Comparison of ENCODE assay signal across 20 cellular contexts in genomic region chr4:59503731-59504130, GRCh38.
DNase-seq lines count a peak whose midpoint lies in the region; ATAC-seq, FAIRE-seq and TF ChIP-seq lines count a peak whose summit lies in the region.
"Had no signal": no experiment of that assay in that cellular context is flagged by ENCODE, and none has a peak within 500 bp of the region (broad histone marks: within the 10 kb centered on the region; RNA-seq: fewer than 3 reads in every experiment).

No MANE protein-coding gene starts in this region.

- no peaks in the 10 kb centered on the region for H3F3A ChIP-seq in GM23338 (replicated peaks; ENCODE audit: low read depth)

- H3K27me3 ChIP-seq in GM23338 (ENCODE audit: insufficient read depth) = no peaks in the 10 kb centered on the region
- H3K27me3 ChIP-seq in K562 (ENCODE audit: control insufficient read depth in 2 of 2, insufficient read depth in 2 of 2, low read length in 2 of 2) = no peaks in the 10 kb centered on the region
- H3K27me3 ChIP-seq: BLaER1 had no signal

- H3K4me3 ChIP-seq in GM23338 (no peak overlapping the region), K562 (no peak overlapping the region)
- H3K4me3 ChIP-seq: BLaER1, GM12878 had no signal

- no peaks in the 10 kb centered on the region for H3K36me3 Mint-ChIP-seq in GM23338 (ENCODE audit: low read depth)
- no peaks in the 10 kb centered on the region for H3K36me3 Mint-ChIP-seq in stimulated activated memory B cell treated with anti-CD40 and anti-IgM and Interleukin-4, amounts not matched to agents 10 μg/mL and 1 μg/mL and 100 μg/mL, for 72 hours
- H3K36me3 Mint-ChIP-seq in T-helper 2 cell treated with Interferon-gamma antibody and Interleukin-4, amounts not matched to agents 5 μg/mL and 100 μg/mL, for 36 hours (ENCODE audit: low read depth) = no peaks in the 10 kb centered on the region
- H3K36me3 Mint-ChIP-seq: CD4-positive, CD25-positive, alpha-beta regulatory T cell; CD8-positive, alpha-beta T cell had no signal

- DNase-seq in GM23338 (ENCODE audit: low spot score) = no peak
- no peak for DNase-seq in K562 (ENCODE audit: extremely low read depth in 1 of 4, low spot score in 3 of 4)
- no peak for DNase-seq in T-helper 2 cell treated with Interferon-gamma antibody and Interleukin-4, amounts not matched to agents 5 μg/mL and 100 μg/mL, for 36 hours (ENCODE audit: low spot score)
- DNase-seq: CD4-positive, CD25-positive, alpha-beta regulatory T cell; CD8-positive, alpha-beta T cell; DMS 273 treated with DMSO at 0.1 percent for 48 hours; DMS79; EL; GDM1; H9 had no signal

- CTCF ChIA-PET in K562 (lab: Yijun Ruan, JAX; ENCODE audit: low intra/inter-chr PET ratio) = no interaction called here

- H3K4me2 ChIP-seq in GM23338 (no peak overlapping the region), K562 (ENCODE audit: insufficient read depth, low read length) (no peak overlapping the region)
- H3K4me2 ChIP-seq: BLaER1 had no signal

- H3K4me1 Mint-ChIP-seq in GM23338 = peaks cover 17% of the 10 kb centered on the region
- no peaks in the 10 kb centered on the region for H3K4me1 Mint-ChIP-seq in stimulated activated memory B cell treated with anti-CD40 and anti-IgM and Interleukin-4, amounts not matched to agents 10 μg/mL and 1 μg/mL and 100 μg/mL, for 72 hours
- H3K4me1 Mint-ChIP-seq in T-helper 2 cell treated with Interferon-gamma antibody and Interleukin-4, amounts not matched to agents 5 μg/mL and 100 μg/mL, for 36 hours (ENCODE audit: low read depth) = no peaks in the 10 kb centered on the region
- H3K4me1 Mint-ChIP-seq: B cell; CD4-positive, CD25-positive, alpha-beta regulatory T cell had no signal

- H3K27me3 Mint-ChIP-seq in GM23338 (ENCODE audit: insufficient read depth, low read depth, poor library complexity) = no peaks in the 10 kb centered on the region
- no peaks in the 10 kb centered on the region for H3K27me3 Mint-ChIP-seq in stimulated activated memory B cell treated with anti-CD40 and anti-IgM and Interleukin-4, amounts not matched to agents 10 μg/mL and 1 μg/mL and 100 μg/mL, for 72 hours
- no peaks in the 10 kb centered on the region for H3K27me3 Mint-ChIP-seq in T-helper 2 cell treated with Interferon-gamma antibody and Interleukin-4, amounts not matched to agents 5 μg/mL and 100 μg/mL, for 36 hours (ENCODE audit: low read depth)
- H3K27me3 Mint-ChIP-seq: B cell; CD4-positive, CD25-positive, alpha-beta regulatory T cell had no signal

- H3K9me2 ChIP-seq in GM23338 (ENCODE audit: insufficient read depth) = no peaks in the 10 kb centered on the region

- H3K36me3 ChIP-seq in GM23338 (ENCODE audit: insufficient read depth) (no peaks in the 10 kb centered on the region), K562 (ENCODE audit: control insufficient read depth, insufficient read depth, low read length) (no peaks in the 10 kb centered on the region)
- H3K36me3 ChIP-seq: BLaER1 had no signal

- H3K9me3 ChIP-seq in K562 (replicated peaks; ENCODE audit: control insufficient read depth, insufficient read depth, low read depth, low read length) = no peaks in the 10 kb centered on the region; the same call in 1 of the 2 replicates
- H3K9me3 ChIP-seq: BLaER1 had no signal

- no peaks in the 10 kb centered on the region for H4K20me1 ChIP-seq in GM23338 (replicated peaks; ENCODE audit: insufficient read depth)
- H4K20me1 ChIP-seq in K562 (replicated peaks; ENCODE audit: control insufficient read depth, insufficient read depth, low read length) = no peaks in the 10 kb centered on the region
- H4K20me1 ChIP-seq: BLaER1 had no signal

- FAIRE-seq in K562 (lab: Jason Lieb, UNC) = no peak
- FAIRE-seq: D721Med, GM12878, GM18507 had no signal

- intact Hi-C loops in K562 (cut with micrococcal nuclease) = no loop called here

- H3K27ac ChIP-seq in GM23338 (ENCODE audit: low read depth) (no peak overlapping the region), K562 (ENCODE audit: extremely low read depth, low read depth, low read length) (no peak overlapping the region)
- H3K27ac ChIP-seq: BLaER1, C4-2B had no signal

- H3K79me2 ChIP-seq in GM23338 (replicated peaks; ENCODE audit: insufficient read depth) (no peaks in the 10 kb centered on the region), K562 (ENCODE audit: control insufficient read depth, insufficient read depth, low read length) (no peaks in the 10 kb centered on the region)

- no peaks in the 10 kb centered on the region; the same call in 2 of the 3 replicates for H3K9me3 Mint-ChIP-seq in GM23338
- H3K9me3 Mint-ChIP-seq in stimulated activated memory B cell treated with anti-CD40 and anti-IgM and Interleukin-4, amounts not matched to agents 10 μg/mL and 1 μg/mL and 100 μg/mL, for 72 hours = no peaks in the 10 kb centered on the region
- H3K9me3 Mint-ChIP-seq in T-helper 2 cell treated with Interferon-gamma antibody and Interleukin-4, amounts not matched to agents 5 μg/mL and 100 μg/mL, for 36 hours = peaks cover 5% of the 10 kb centered on the region
- H3K9me3 Mint-ChIP-seq: H9 had no signal

- no TSS peak for BruUV-seq in K562 (replicated peaks; lab: Mats Ljungman, UMichigan)

- peak overlapping the region; percentile 24 for H2AFZ ChIP-seq in GM23338
- H2AFZ ChIP-seq in K562 (ENCODE audit: low read depth, low read length) = no peak overlapping the region

- ATAC-seq in GM23338 (no peak), K562 (no peak), HG03280 (IDR thresholded peaks at IDR 0.05; ENCODE audit: unreplicated experiment) (no peak), HG02678 (IDR thresholded peaks at IDR 0.05; ENCODE audit: unreplicated experiment) (no peak)
- ATAC-seq in stimulated activated memory B cell treated with anti-CD40 and anti-IgM and Interleukin-4, amounts not matched to agents 10 μg/mL and 1 μg/mL and 100 μg/mL, for 72 hours = peak; percentile 31
- ATAC-seq: CD8-positive, alpha-beta T cell; GM12878; HCT116 had no signal

- TF ChIP-seq EP300 in K562 (IDR thresholded peaks at IDR 0.05; ENCODE audit: low read length) = no peak

- H3K9ac ChIP-seq in K562 (ENCODE audit: insufficient read depth in 1 of 2, low read depth in 2 of 2, low read length in 2 of 2) = no peak overlapping the region
- H3K9ac ChIP-seq: BLaER1 had no signal

- no peak for TF ChIP-seq POLR2A in K562 (conservative IDR thresholded peaks at IDR 0.05)

- TF ChIP-seq RAD21 in K562 (CRISPR knock-in tag; conservative IDR thresholded peaks at IDR 0.05 in 1 of 2, IDR thresholded peaks at IDR 0.05 in 1 of 2) = no peak

- H3K27ac Mint-ChIP-seq in GM23338 = no peak overlapping the region
- H3K27ac Mint-ChIP-seq in stimulated activated memory B cell treated with anti-CD40 and anti-IgM and Interleukin-4, amounts not matched to agents 10 μg/mL and 1 μg/mL and 100 μg/mL, for 72 hours = no peak overlapping the region
- no peak overlapping the region for H3K27ac Mint-ChIP-seq in T-helper 2 cell treated with Interferon-gamma antibody and Interleukin-4, amounts not matched to agents 5 μg/mL and 100 μg/mL, for 36 hours
- H3K27ac Mint-ChIP-seq: B cell; CD4-positive, CD25-positive, alpha-beta regulatory T cell; CD8-positive, alpha-beta T cell; H9 had no signal

- TF ChIP-seq CTCF in GM23338 (conservative IDR thresholded peaks at IDR 0.05; ENCODE audit: low read depth in 2 of 2) = no peak
- TF ChIP-seq CTCF in K562 (IDR thresholded peaks at IDR 0.05 in 2 of 3, conservative IDR thresholded peaks at IDR 0.05 in 1 of 3; ENCODE audit: insufficient read depth in 2 of 3, low read depth in 1 of 3, low read length in 3 of 3) = no peak

- H3K4me1 ChIP-seq in GM23338 (ENCODE audit: insufficient read depth) = peaks cover 18% of the 10 kb centered on the region
- no peaks in the 10 kb centered on the region for H3K4me1 ChIP-seq in K562 (replicated peaks in 1 of 2; ENCODE audit: control insufficient read depth in 2 of 2, insufficient read depth in 2 of 2, low read length in 2 of 2)
- H3K4me1 ChIP-seq: BLaER1 had no signal

- in situ Hi-C loops in K562 (cut with MboI) = no loop called here

- 0% methylated on average over 1 of the region's 1 CpG for WGBS in K562 (ENCODE audit: insufficient coverage, low coverage, missing lambda C conversion rate)

- POLR2A ChIA-PET in K562 (lab: Yijun Ruan, JAX) = no interaction called here

- no peaks in the 10 kb centered on the region for H3K9me1 ChIP-seq in K562 (ENCODE audit: control insufficient read depth, insufficient read depth, low read length)

- no peak overlapping the region for H3K4me3 Mint-ChIP-seq in GM23338
- H3K4me3 Mint-ChIP-seq in stimulated activated memory B cell treated with anti-CD40 and anti-IgM and Interleukin-4, amounts not matched to agents 10 μg/mL and 1 μg/mL and 100 μg/mL, for 72 hours = no peak overlapping the region
- no peak overlapping the region for H3K4me3 Mint-ChIP-seq in T-helper 2 cell treated with Interferon-gamma antibody and Interleukin-4, amounts not matched to agents 5 μg/mL and 100 μg/mL, for 36 hours
- H3K4me3 Mint-ChIP-seq: B cell; CD4-positive, CD25-positive, alpha-beta regulatory T cell; CD8-positive, alpha-beta T cell; H9 had no signal

TF ChIP-seq in K562, 482 proteins besides CTCF, POLR2A, EP300 and RAD21 (continues in another document):
- TF ChIP-seq MAFG (tag; conservative IDR thresholded peaks at IDR 0.05) = 0 out of 2 replicates have a peak, but pooled peaks have one; percentile 21
- TF ChIP-seq CBX8 (IDR thresholded peaks at IDR 0.05; ENCODE audit: borderline replicate concordance, extremely low read depth, low read depth, low read length, poor library complexity, severe bottlenecking) = no peak
- no peak for TF ChIP-seq POLR3G (IDR thresholded peaks at IDR 0.05; ENCODE audit: extremely low read depth, insufficient read length, insufficient replicate concordance)
- TF ChIP-seq ZNF785 (CRISPR knock-in tag; IDR thresholded peaks at IDR 0.05) = no peak
- TF ChIP-seq TRIM25 (IDR thresholded peaks at IDR 0.05; ENCODE audit: borderline replicate concordance) = no peak
- no peak for TF ChIP-seq BACH1 (tag; IDR thresholded peaks at IDR 0.05)
